ENCODE assay signal across 9 cellular contexts in genomic region chr1:84164156-84164555, GRCh38. TPM values are rescaled to one million over a fixed set of nuclear protein-coding genes. Genes with fewer than 3 reads are reported as not detected.
DNase-seq lines count a peak whose midpoint lies in the region; ATAC-seq and TF ChIP-seq lines count a peak whose summit lies in the region.
"Had no signal": no experiment of that assay in that cellular context is flagged by ENCODE, and none has a peak within 500 bp of the region (broad histone marks: within the 10 kb centered on the region; RNA-seq: fewer than 3 reads in every experiment).

No MANE protein-coding gene starts in this region.

- H3K4me1 ChIP-seq in body of pancreas, result no peaks in the 10 kb centered on the region

- peaks cover 52% of the 10 kb centered on the region for H3K4me1 Mint-ChIP-seq in T-helper 2 cell treated with Interferon-gamma antibody and Interleukin-4, amounts not matched to agents 5 μg/mL and 100 μg/mL, for 36 hours (ENCODE audit: low read depth)
- peaks cover 78% of the 10 kb centered on the region for H3K4me1 Mint-ChIP-seq in activated naive CD8-positive, alpha-beta T cell treated with anti-CD3 and anti-CD28 coated beads, Interleukin-2, amount 50 U/mL, for 24 hours
- H3K4me1 Mint-ChIP-seq in naive thymus-derived CD8-positive, alpha-beta T cell, result peaks cover 35 to 86% (median 72%) of the 10 kb centered on the region in 4 donors
- H3K4me1 Mint-ChIP-seq in type B pancreatic cell (ENCODE audit: unreplicated experiment), result peaks cover 7% of the 10 kb centered on the region

- POLR2A ChIA-PET in naive thymus-derived CD8-positive, alpha-beta T cell (lab: Charles Lee), result interaction anchor here (0.8 to 3.3 kb wide), 3 partner anchors 15 to 23 kb away, joined by 3 to 14 read pairs (median 4); partner anchors contain the start of gene PRKACB

- H3K4me3 Mint-ChIP-seq in T-helper 2 cell treated with Interferon-gamma antibody and Interleukin-4, amounts not matched to agents 5 μg/mL and 100 μg/mL, for 36 hours, result peak overlapping the region; percentile 51
- H3K4me3 Mint-ChIP-seq in activated naive CD8-positive, alpha-beta T cell treated with anti-CD3 and anti-CD28 coated beads, Interleukin-2, amount 50 U/mL, for 24 hours, result peak overlapping the region; percentile 74
- peak overlapping the region; percentile 7 to 72 (median 56) for H3K4me3 Mint-ChIP-seq in naive thymus-derived CD8-positive, alpha-beta T cell
- no peak overlapping the region for H3K4me3 Mint-ChIP-seq in type B pancreatic cell

- no peak for DNase-seq in T-helper 2 cell treated with Interferon-gamma antibody and Interleukin-4, amounts not matched to agents 5 μg/mL and 100 μg/mL, for 36 hours (ENCODE audit: low spot score)
- no peak for DNase-seq in T-helper 2 cell
- DNase-seq in NCI-H2227 (lab: John Stamatoyannopoulos, UW; ENCODE audit: unreplicated experiment), result peak; percentile 80
- no peak for DNase-seq in activated naive CD8-positive, alpha-beta T cell treated with anti-CD3 and anti-CD28 coated beads, Interleukin-2, amount 50 U/mL, for 24 hours
- no peak for DNase-seq in naive thymus-derived CD8-positive, alpha-beta T cell
- no peak for DNase-seq in type B pancreatic cell (ENCODE audit: extremely low spot score, unreplicated experiment)
- no peak for DNase-seq in body of pancreas

- no peak for ATAC-seq in activated naive CD8-positive, alpha-beta T cell treated with anti-CD3 and anti-CD28 coated beads, Interleukin-2, amount 50 U/mL, for 24 hours
- ATAC-seq in naive thymus-derived CD8-positive, alpha-beta T cell, result no peak
- ATAC-seq in HG03442 (IDR thresholded peaks at IDR 0.05; ENCODE audit: unreplicated experiment) (no peak), body of pancreas (no peak)

- no peaks in the 10 kb centered on the region for H3K9me3 Mint-ChIP-seq in T-helper 2 cell treated with Interferon-gamma antibody and Interleukin-4, amounts not matched to agents 5 μg/mL and 100 μg/mL, for 36 hours
- no peaks in the 10 kb centered on the region for H3K9me3 Mint-ChIP-seq in activated naive CD8-positive, alpha-beta T cell treated with anti-CD3 and anti-CD28 coated beads, Interleukin-2, amount 50 U/mL, for 24 hours
- peaks cover 0 to 3% (median 0%) of the 10 kb centered on the region in 9 donors for H3K9me3 Mint-ChIP-seq in naive thymus-derived CD8-positive, alpha-beta T cell
- no peaks in the 10 kb centered on the region for H3K9me3 Mint-ChIP-seq in type B pancreatic cell
- H3K9me3 Mint-ChIP-seq: IgD-negative memory B cell had no signal

- no peak overlapping the region for H3K27ac ChIP-seq in body of pancreas

- WGBS in body of pancreas, 2 donors, result 62 to 70% methylated on average over 5 of the region's 5 CpGs

- TF ChIP-seq POLR2A in body of pancreas (IDR thresholded peaks at IDR 0.05), result no peak

- no peaks in the 10 kb centered on the region for H3K27me3 ChIP-seq in body of pancreas

- H3K27ac Mint-ChIP-seq in T-helper 2 cell treated with Interferon-gamma antibody and Interleukin-4, amounts not matched to agents 5 μg/mL and 100 μg/mL, for 36 hours, result no peak overlapping the region
- H3K27ac Mint-ChIP-seq in activated naive CD8-positive, alpha-beta T cell treated with anti-CD3 and anti-CD28 coated beads, Interleukin-2, amount 50 U/mL, for 24 hours, result peak overlapping the region; percentile 64
- peak overlapping the region in 8 of 10 donors; percentile 23 to 81 (median 70) for H3K27ac Mint-ChIP-seq in naive thymus-derived CD8-positive, alpha-beta T cell
- H3K27ac Mint-ChIP-seq in type B pancreatic cell, result no peak overlapping the region

- no peak overlapping the region for H3K4me3 ChIP-seq in body of pancreas

- no peaks in the 10 kb centered on the region for H3K36me3 ChIP-seq in body of pancreas (replicated peaks in 1 of 2; ENCODE audit: insufficient read depth in 1 of 2, low read depth in 2 of 2)

- no peak for TF ChIP-seq CTCF in type B pancreatic cell (conservative IDR thresholded peaks at IDR 0.05)
- TF ChIP-seq CTCF in body of pancreas (IDR thresholded peaks at IDR 0.05), result no peak

- intact Hi-C loops in body of pancreas (cut with DNase I), result no loop called here

- peaks cover 22% of the 10 kb centered on the region for H3K36me3 Mint-ChIP-seq in T-helper 2 cell treated with Interferon-gamma antibody and Interleukin-4, amounts not matched to agents 5 μg/mL and 100 μg/mL, for 36 hours (ENCODE audit: low read depth)
- no peaks in the 10 kb centered on the region for H3K36me3 Mint-ChIP-seq in activated naive CD8-positive, alpha-beta T cell treated with anti-CD3 and anti-CD28 coated beads, Interleukin-2, amount 50 U/mL, for 24 hours (ENCODE audit: low read depth)
- H3K36me3 Mint-ChIP-seq in naive thymus-derived CD8-positive, alpha-beta T cell, result peaks cover 0 to 3% (median 2%) of the 10 kb centered on the region in 3 donors
- no peaks in the 10 kb centered on the region for H3K36me3 Mint-ChIP-seq in type B pancreatic cell

- H3K27me3 Mint-ChIP-seq in T-helper 2 cell treated with Interferon-gamma antibody and Interleukin-4, amounts not matched to agents 5 μg/mL and 100 μg/mL, for 36 hours (ENCODE audit: low read depth), result no peaks in the 10 kb centered on the region
- no peaks in the 10 kb centered on the region for H3K27me3 Mint-ChIP-seq in activated naive CD8-positive, alpha-beta T cell treated with anti-CD3 and anti-CD28 coated beads, Interleukin-2, amount 50 U/mL, for 24 hours
- H3K27me3 Mint-ChIP-seq in naive thymus-derived CD8-positive, alpha-beta T cell, result no peaks in the 10 kb centered on the region
- no peaks in the 10 kb centered on the region for H3K27me3 Mint-ChIP-seq in type B pancreatic cell
- H3K27me3 Mint-ChIP-seq: IgD-negative memory B cell had no signal

- H3K9me3 ChIP-seq in body of pancreas, result no peaks in the 10 kb centered on the region

RNA-seq across cellular contexts. Expression of gene PRKACB, which starts 20.1 kb away (rescaled TPM):
- total RNA-seq in naive thymus-derived CD8-positive, alpha-beta T cell, result 100 to 1,000 TPM; 174 to 194 TPM
- polyA plus RNA-seq in naive thymus-derived CD8-positive, alpha-beta T cell, result 100 to 1,000 TPM; 120 to 162 (median 131) TPM
- total RNA-seq in type B pancreatic cell (ENCODE audit: low replicate concordance) (22.5 and 36.0 TPM in 2 replicates), body of pancreas (10 to 100 TPM in 1 of 2 donors, 1 to 10 TPM in 1; 9.6 to 18.2 TPM)

Comparison
In these comparisons a context has a peak if more than half of its experiments do, and no peak if none do; other contexts are left out.
1. H3K27ac Mint-ChIP-seq: peak in activated naive CD8-positive, alpha-beta T cell treated with anti-CD3 and anti-CD28 coated beads, Interleukin-2, amount 50 U/mL, for 24 hours (single experiment) and naive thymus-derived CD8-positive, alpha-beta T cell (8 of 10); none in T-helper 2 cell treated with Interferon-gamma antibody and Interleukin-4, amounts not matched to agents 5 μg/mL and 100 μg/mL, for 36 hours (single experiment) and type B pancreatic cell (single experiment).